7 cellular contexts compared by ENCODE assay signal in genomic region chr14:49746476-49746875, GRCh38. TPM values are rescaled to one million over a fixed set of nuclear protein-coding genes. Genes with fewer than 3 reads are reported as not detected.
DNase-seq lines count a peak whose midpoint lies in the region; ATAC-seq, FAIRE-seq and TF ChIP-seq lines count a peak whose summit lies in the region.
"Not testable (repeated sequence)": the region's sequence is repeated elsewhere in the genome, so short reads cannot be mapped to it uniquely, and the experiment has no call there.
"Had no signal": no experiment of that assay in that cellular context is flagged by ENCODE, and none has a peak within 500 bp of the region (broad histone marks: within the 10 kb centered on the region; RNA-seq: fewer than 3 reads in every experiment).

No MANE protein-coding gene starts in this region.

- not testable (repeated sequence) for H3K27ac ChIP-seq in GM23338 (ENCODE audit: low read depth); GM12878 (ENCODE audit: control insufficient read depth, insufficient read depth); HepG2 (ENCODE audit: extremely low read length, insufficient read depth, low read length); small intestine (ENCODE audit: low read depth in 1 of 2, low read length in 1 of 2)

- not testable (repeated sequence) for TF ChIP-seq POLR2A in GM12878 (IDR thresholded peaks at IDR 0.05; ENCODE audit: low read depth, low read length); HepG2 (IDR thresholded peaks at IDR 0.05; ENCODE audit: insufficient read depth in 1 of 2, low read depth in 2 of 2, low read length in 2 of 2)

- in situ Hi-C loops in GM12878 (cut with MboI); HepG2 (cut with HindIII; ENCODE audit: extremely low pct_ligation_motif_present, low pct_unique_long_range_greater_than_20kb): not testable (repeated sequence)

- not testable (repeated sequence) for TF ChIP-seq EP300 in GM12878 (IDR thresholded peaks at IDR 0.05; ENCODE audit: borderline replicate concordance in 1 of 2, control insufficient read depth in 1 of 2, low read depth in 2 of 2, low read length in 2 of 2); HepG2 (IDR thresholded peaks at IDR 0.05; ENCODE audit: low read depth in 2 of 2, low read length in 2 of 2); HepG2 (CRISPR knock-in tag; IDR thresholded peaks at IDR 0.05; ENCODE audit: borderline replicate concordance)

- H3K36me3 Mint-ChIP-seq in GM23338 (ENCODE audit: low read depth); WTC11: not testable (repeated sequence)
- H3K36me3 Mint-ChIP-seq in effector memory CD8-positive, alpha-beta T cell (ENCODE audit: insufficient read depth): peaks cover 14% of the 10 kb centered on the region

- POLR2A ChIA-PET in WTC11 (lab: Charles Lee); GM12878 (lab: Charles Lee): not testable (repeated sequence)
- POLR2A ChIA-PET in HepG2 (lab: Yijun Ruan, JAX): interaction anchor here (1.3 to 1.6 kb wide), 2 partner anchors 21 to 126 kb away, joined by 3 to 4 read pairs; partner anchors contain the start of genes MGAT2 and RPL36AL

- not testable (repeated sequence) for DNase-seq in GM23338 (ENCODE audit: low spot score); WTC11 (ENCODE audit: low spot score); GM12878 (ENCODE audit: low read depth, low spot score); effector memory CD8-positive, alpha-beta T cell; HepG2 (ENCODE audit: low spot score)
- peak; percentile 9 for DNase-seq in small intestine

- H3K9me3 Mint-ChIP-seq in GM23338; WTC11; effector memory CD8-positive, alpha-beta T cell: not testable (repeated sequence)

- not testable (repeated sequence) for H3K27me3 ChIP-seq in GM23338 (ENCODE audit: insufficient read depth); GM12878 (replicated peaks in 1 of 2; ENCODE audit: control insufficient read depth in 2 of 2, insufficient read depth in 2 of 2, low read length in 1 of 2); HepG2 (ENCODE audit: control insufficient read depth in 1 of 2, insufficient read depth in 2 of 2, low read length in 2 of 2); small intestine (ENCODE audit: control insufficient read depth in 2 of 2, insufficient read depth in 2 of 2, low read length in 2 of 2)

- FAIRE-seq in GM12878 (lab: Jason Lieb, UNC); HepG2 (lab: Jason Lieb, UNC); small intestine (lab: Jason Lieb, UNC): not testable (repeated sequence)

- intact Hi-C loops in GM12878 (cut with micrococcal nuclease; ENCODE audit: unreplicated experiment); HepG2 (cut with micrococcal nuclease; ENCODE audit: unreplicated experiment): not testable (repeated sequence)

- not testable (repeated sequence) for H3K36me3 ChIP-seq in GM23338 (ENCODE audit: insufficient read depth); GM12878 (ENCODE audit: control insufficient read depth in 2 of 2, insufficient read depth in 2 of 2, low read length in 1 of 2); HepG2 (replicated peaks in 1 of 2; ENCODE audit: control insufficient read depth in 1 of 2, insufficient read depth in 2 of 2, low read length in 2 of 2); small intestine (ENCODE audit: control insufficient read depth in 2 of 2, insufficient read depth in 2 of 2, low read length in 2 of 2)

- ATAC-seq in GM23338; WTC11; GM12878; effector memory CD8-positive, alpha-beta T cell (replicated peaks): not testable (repeated sequence)
- ATAC-seq in HepG2: peak; percentile 84

- not testable (repeated sequence) for H3K27me3 Mint-ChIP-seq in GM23338 (ENCODE audit: insufficient read depth, low read depth, poor library complexity); effector memory CD8-positive, alpha-beta T cell
- H3K27me3 Mint-ChIP-seq in WTC11 (ENCODE audit: low read depth): peaks cover 34% of the 10 kb centered on the region

- not testable (repeated sequence) for H3K4me2 ChIP-seq in GM23338; GM12878 (ENCODE audit: control insufficient read depth, insufficient read depth); HepG2 (ENCODE audit: low read depth, low read length)

- H3K79me2 ChIP-seq in GM23338 (replicated peaks; ENCODE audit: insufficient read depth); GM12878 (ENCODE audit: control insufficient read depth, insufficient read depth, low read length); HepG2 (ENCODE audit: insufficient read depth, low read length): not testable (repeated sequence)

- not testable (repeated sequence) for H3K4me3 ChIP-seq in GM23338; GM12878; HepG2 (replicated peaks in 1 of 3; ENCODE audit: insufficient read depth in 1 of 3, low read depth in 2 of 3, low read length in 3 of 3); small intestine (ENCODE audit: low read depth in 1 of 2, low read length in 2 of 2)

- RAD21 ChIA-PET in GM12878 (lab: Charles Lee; ENCODE audit: unreplicated experiment): not testable (repeated sequence)

- H3K9me2 ChIP-seq in GM23338 (ENCODE audit: insufficient read depth): not testable (repeated sequence)

- BruUV-seq in GM12878 (replicated peaks; lab: Mats Ljungman, UMichigan); HepG2 (replicated peaks; lab: Mats Ljungman, UMichigan): not testable (repeated sequence)

- not testable (repeated sequence) for H3K4me1 ChIP-seq in GM23338 (ENCODE audit: insufficient read depth); GM12878 (ENCODE audit: control insufficient read depth, insufficient read depth, low read length); HepG2 (ENCODE audit: insufficient read depth, low read length); small intestine (ENCODE audit: control insufficient read depth in 2 of 2, insufficient read depth in 1 of 2, low read depth in 1 of 2, low read length in 1 of 2)

- not testable (repeated sequence) for H3K4me3 Mint-ChIP-seq in GM23338; WTC11; effector memory CD8-positive, alpha-beta T cell

- SMC1A ChIA-PET in GM12878 (lab: Charles Lee; ENCODE audit: uncharacterized antibody, unreplicated experiment): not testable (repeated sequence)

- H3K27ac Mint-ChIP-seq in GM23338, WTC11: not testable (repeated sequence)
- H3K27ac Mint-ChIP-seq in effector memory CD8-positive, alpha-beta T cell: peak overlapping the region; percentile 52 to 81

- H3K4me1 Mint-ChIP-seq in GM23338; WTC11; effector memory CD8-positive, alpha-beta T cell (ENCODE audit: low read depth in 2 of 2): not testable (repeated sequence)

- H3K9ac ChIP-seq in GM12878 (ENCODE audit: control insufficient read depth, insufficient read depth, low read length); HepG2 (ENCODE audit: insufficient read depth, low read depth, low read length): not testable (repeated sequence)

- H2AFZ ChIP-seq in GM23338: peak overlapping the region; percentile 52; the same call in 1 of the 2 replicates
- H2AFZ ChIP-seq in GM12878 (ENCODE audit: control insufficient read depth, low read depth, low read length); HepG2 (ENCODE audit: low read length): not testable (repeated sequence)

- H3K9me3 ChIP-seq in GM12878 (replicated peaks; ENCODE audit: control insufficient read depth, insufficient read depth, low read length); HepG2 (ENCODE audit: low read length); small intestine (ENCODE audit: control insufficient read depth, low read depth): not testable (repeated sequence)

- CTCF ChIA-PET in WTC11 (lab: Charles Lee); GM12878 (lab: Yijun Ruan, JAX); HepG2 (lab: Yijun Ruan, JAX; ENCODE audit: low intra/inter-chr PET ratio, low total read pairs): not testable (repeated sequence)

- not testable (repeated sequence) for H4K20me1 ChIP-seq in GM23338 (replicated peaks; ENCODE audit: insufficient read depth); GM12878 (ENCODE audit: control insufficient read depth, insufficient read depth); HepG2 (ENCODE audit: insufficient read depth, low read length)

- not testable (repeated sequence) for H3F3A ChIP-seq in GM23338 (replicated peaks; ENCODE audit: low read depth)

- not testable (repeated sequence) for TF ChIP-seq CTCF in GM23338 (conservative IDR thresholded peaks at IDR 0.05; ENCODE audit: low read depth in 2 of 2); WTC11 (IDR thresholded peaks at IDR 0.05); GM12878 (IDR thresholded peaks at IDR 0.05 in 2 of 3, conservative IDR thresholded peaks at IDR 0.05 in 1 of 3; ENCODE audit: control insufficient read depth in 2 of 3, extremely low read depth in 1 of 3, insufficient read depth in 1 of 3, low read depth in 3 of 3, low read length in 3 of 3); HepG2 (CRISPR knock-in tag; IDR thresholded peaks at IDR 0.05)

- not testable (repeated sequence) for TF ChIP-seq RAD21 in GM12878 (IDR thresholded peaks at IDR 0.05; ENCODE audit: insufficient read depth, low read depth, low read length); HepG2 (CRISPR knock-in tag; IDR thresholded peaks at IDR 0.05)

RNA-seq across cellular contexts. Expression of gene KLHDC2, which starts 21.5 kb away (rescaled TPM):
- 61.9 and 67.1 TPM in 2 replicates for total RNA-seq in GM23338 (2014; rRNA removed; shearing (Covaris generic))
- polyA plus RNA-seq in GM23338 (2016; fragmentation: Nextera tagmentation; extraction: Ambion mirVana) (34.1 and 38.5 TPM in 2 replicates), GM12878 (2011; rRNA removed) (26.5 and 34.3 TPM in 2 replicates), GM12878 (2014; fragmentation: Illumina TruSeq; extraction: Trizol) (18.0 and 24.5 TPM in 2 replicates), GM12878 (2014; fragmentation: Nextera tagmentation; extraction: Ambion mirVana) (10 to 100 TPM in 1 of 2 experiments, 1 to 10 TPM in 1; 6.0 to 13.3 TPM), GM12878 (2014; rRNA removed) (20.7 and 22.4 TPM in 2 replicates), GM12878 (2016; fragmentation: Nextera tagmentation; extraction: Ambion mirVana) (10 to 100 TPM; 41.2 to 44.0 TPM), HepG2 (2011; rRNA removed) (139 and 170 TPM in 2 replicates), small intestine (100 to 1,000 TPM in 1 of 3 donors, 10 to 100 TPM in 2; 40.0 to 135 (median 82.1) TPM)
- total RNA-seq in WTC11 (2021) (38.7 to 47.6 TPM (median 42.5 TPM) in 3 replicates), GM12878 (2014; rRNA removed) (43.9 and 45.0 TPM in 2 replicates), GM12878 (2014; rRNA removed; fragmentation: Illumina TruSeq; extraction: Trizol) (23.9 and 25.0 TPM in 2 replicates), GM12878 (2021) (20.5 and 21.8 TPM in 2 replicates), HepG2 (2016; rRNA removed; fragmentation: Illumina TruSeq; extraction: Trizol) (80.3 and 95.5 TPM in 2 replicates)
- 49.7 and 50.5 TPM in 2 replicates for total RNA-seq in GM12878 (2013; cell fraction: nucleolus; rRNA removed)
- 10.7 TPM for polyA plus RNA-seq in GM12878 (2011; ENCODE audit: low read depth)
- polyA plus RNA-seq in GM12878 (2011; cell fraction: cytosol; rRNA removed): 9.8 and 13.5 TPM in 2 replicates
- 37.5 and 44.1 TPM in 2 replicates for polyA plus RNA-seq in GM12878 (2011; cell fraction: nucleus; rRNA removed)
- 21.8 and 21.9 TPM in 2 replicates for polyA plus RNA-seq in GM12878 (2012)
- 19.6 and 34.6 TPM in 2 replicates for polyA minus RNA-seq in GM12878 (2011; rRNA and poly(A)+ RNA removed)
- 6.7 and 9.5 TPM in 2 replicates for polyA minus RNA-seq in GM12878 (2011; cell fraction: cytosol; rRNA and poly(A)+ RNA removed)
- polyA minus RNA-seq in GM12878 (2011; cell fraction: nucleus; rRNA and poly(A)+ RNA removed): 19.3 and 27.4 TPM in 2 replicates
- 41.2 and 54.6 TPM in 2 replicates for total RNA-seq in HepG2 (2016; cell fraction: cytosol; rRNA removed; fragmentation: Illumina TruSeq; extraction: Trizol; ENCODE audit: low read depth)
- total RNA-seq in HepG2 (2016; cell fraction: insoluble cytoplasmic fraction; rRNA removed; fragmentation: Illumina TruSeq; extraction: Trizol): 84.5 and 96.7 TPM in 2 replicates
- total RNA-seq in HepG2 (2016; cell fraction: membrane; rRNA removed; fragmentation: Illumina TruSeq; extraction: Trizol): 76.7 and 86.6 TPM in 2 replicates
- total RNA-seq in HepG2 (2016; cell fraction: nucleus; rRNA removed; fragmentation: Illumina TruSeq; extraction: Trizol): 92.2 and 109 TPM in 2 replicates
- 50.6 and 65.9 TPM in 2 replicates for polyA plus RNA-seq in HepG2 (2011; cell fraction: cytosol; rRNA removed)
- 291 and 350 TPM in 2 replicates for polyA plus RNA-seq in HepG2 (2011; cell fraction: nucleus; rRNA removed)
- 96.1 and 115 TPM in 2 replicates for polyA plus RNA-seq in HepG2 (2012)
- polyA plus RNA-seq in HepG2 (2016; cell fraction: cytosol; fragmentation: Illumina TruSeq; extraction: Trizol; ENCODE audit: low read depth): 26.0 and 31.8 TPM in 2 replicates
- 64.1 and 66.6 TPM in 2 replicates for polyA plus RNA-seq in HepG2 (2016; cell fraction: insoluble cytoplasmic fraction; fragmentation: Illumina TruSeq; extraction: Trizol; ENCODE audit: low read depth)
- 40.0 and 41.5 TPM in 2 replicates for polyA plus RNA-seq in HepG2 (2016; cell fraction: membrane; fragmentation: Illumina TruSeq; extraction: Trizol; ENCODE audit: low read depth)
- polyA plus RNA-seq in HepG2 (2016; cell fraction: nucleus; fragmentation: Illumina TruSeq; extraction: Trizol; ENCODE audit: insufficient read depth, low read depth): 142 and 145 TPM in 2 replicates
- 34.2 and 92.1 TPM in 2 replicates for polyA minus RNA-seq in HepG2 (2011; rRNA and poly(A)+ RNA removed; ENCODE audit: low replicate concordance)
- 41.9 and 43.5 TPM in 2 replicates for polyA minus RNA-seq in HepG2 (2011; cell fraction: cytosol; rRNA and poly(A)+ RNA removed)
- polyA minus RNA-seq in HepG2 (2011; cell fraction: nucleus; rRNA and poly(A)+ RNA removed): 188 and 199 TPM in 2 replicates

RNA-seq across cellular contexts. Expression of gene KLHDC1, which starts 53.6 kb away (rescaled TPM):
- total RNA-seq in GM23338 (2014; rRNA removed; shearing (Covaris generic)): 4.0 TPM in 1 of 2 replicates, not detected in the other
- not detected in 2 replicates for polyA plus RNA-seq in GM23338 (2016; fragmentation: Nextera tagmentation; extraction: Ambion mirVana)
- total RNA-seq in WTC11 (2021): 0.16 TPM in 1 of 3 replicates, not detected in the others
- 3.5 and 3.9 TPM in 2 replicates for total RNA-seq in GM12878 (2013; cell fraction: nucleolus; rRNA removed)
- 0.34 and 0.65 TPM in 2 replicates for total RNA-seq in GM12878 (2014; rRNA removed)
- total RNA-seq in GM12878 (2014; rRNA removed; fragmentation: Illumina TruSeq; extraction: Trizol): 0.83 and 0.98 TPM in 2 replicates
- total RNA-seq in GM12878 (2021): 0.72 and 0.87 TPM in 2 replicates
- 0.49 TPM for polyA plus RNA-seq in GM12878 (2011; ENCODE audit: low read depth)
- 0.37 and 0.71 TPM in 2 replicates for polyA plus RNA-seq in GM12878 (2011; rRNA removed)
- 0.13 and 0.17 TPM in 2 replicates for polyA plus RNA-seq in GM12878 (2011; cell fraction: cytosol; rRNA removed)
- polyA plus RNA-seq in GM12878 (2011; cell fraction: nucleus; rRNA removed): 0.43 and 0.95 TPM in 2 replicates
- 1.00 and 1.0 TPM in 2 replicates for polyA plus RNA-seq in GM12878 (2012)
- polyA plus RNA-seq in GM12878 (2014; fragmentation: Illumina TruSeq; extraction: Trizol): 0.76 and 1.5 TPM in 2 replicates
- under 1 TPM; 0.22 to 0.35 TPM for polyA plus RNA-seq in GM12878 (2014; fragmentation: Nextera tagmentation; extraction: Ambion mirVana)
- polyA plus RNA-seq in GM12878 (2014; rRNA removed): 0.50 and 0.61 TPM in 2 replicates
- under 1 TPM; 0.59 to 0.74 TPM for polyA plus RNA-seq in GM12878 (2016; fragmentation: Nextera tagmentation; extraction: Ambion mirVana)
- polyA minus RNA-seq in GM12878 (2011; rRNA and poly(A)+ RNA removed): 0.41 and 1.2 TPM in 2 replicates
- polyA minus RNA-seq in GM12878 (2011; cell fraction: cytosol; rRNA and poly(A)+ RNA removed): not detected in 2 replicates
- 0.12 TPM in 1 of 2 replicates, not detected in the other for polyA minus RNA-seq in GM12878 (2011; cell fraction: nucleus; rRNA and poly(A)+ RNA removed)
- 0.11 TPM in 1 of 2 replicates, not detected in the other for total RNA-seq in HepG2 (2016; rRNA removed; fragmentation: Illumina TruSeq; extraction: Trizol)
- 0.61 and 0.62 TPM in 2 replicates for total RNA-seq in HepG2 (2016; cell fraction: cytosol; rRNA removed; fragmentation: Illumina TruSeq; extraction: Trizol; ENCODE audit: low read depth)
- total RNA-seq in HepG2 (2016; cell fraction: insoluble cytoplasmic fraction; rRNA removed; fragmentation: Illumina TruSeq; extraction: Trizol): 0.15 and 0.31 TPM in 2 replicates
- 0.52 TPM in 1 of 2 replicates, not detected in the other for total RNA-seq in HepG2 (2016; cell fraction: membrane; rRNA removed; fragmentation: Illumina TruSeq; extraction: Trizol)
- total RNA-seq in HepG2 (2016; cell fraction: nucleus; rRNA removed; fragmentation: Illumina TruSeq; extraction: Trizol): not detected in 2 replicates
- 0.08 TPM in 1 of 2 replicates, not detected in the other for polyA plus RNA-seq in HepG2 (2011; rRNA removed)
- 0.12 TPM in 1 of 2 replicates, not detected in the other for polyA plus RNA-seq in HepG2 (2011; cell fraction: cytosol; rRNA removed)
- polyA plus RNA-seq in HepG2 (2011; cell fraction: nucleus; rRNA removed): 0.09 TPM in 1 of 2 replicates, not detected in the other
- 0.16 and 0.19 TPM in 2 replicates for polyA plus RNA-seq in HepG2 (2012)
- 0.31 TPM in 1 of 2 replicates, not detected in the other for polyA plus RNA-seq in HepG2 (2016; cell fraction: cytosol; fragmentation: Illumina TruSeq; extraction: Trizol; ENCODE audit: low read depth)
- not detected in 2 replicates for polyA plus RNA-seq in HepG2 (2016; cell fraction: insoluble cytoplasmic fraction; fragmentation: Illumina TruSeq; extraction: Trizol; ENCODE audit: low read depth)
- not detected in 2 replicates for polyA plus RNA-seq in HepG2 (2016; cell fraction: membrane; fragmentation: Illumina TruSeq; extraction: Trizol; ENCODE audit: low read depth)
- not detected in 2 replicates for polyA plus RNA-seq in HepG2 (2016; cell fraction: nucleus; fragmentation: Illumina TruSeq; extraction: Trizol; ENCODE audit: insufficient read depth, low read depth)
- not detected in 2 replicates for polyA minus RNA-seq in HepG2 (2011; rRNA and poly(A)+ RNA removed; ENCODE audit: low replicate concordance)
- not detected in 2 replicates for polyA minus RNA-seq in HepG2 (2011; cell fraction: cytosol; rRNA and poly(A)+ RNA removed)
- 0.52 TPM in 1 of 2 replicates, not detected in the other for polyA minus RNA-seq in HepG2 (2011; cell fraction: nucleus; rRNA and poly(A)+ RNA removed)
- 1 to 10 TPM; 1.3 to 4.0 (median 1.9) TPM for polyA plus RNA-seq in small intestine
- total RNA-seq: H1 had no signal

RNA-seq across cellular contexts. Expression of gene POLE2, which starts 58.5 kb away (rescaled TPM):
- total RNA-seq in GM23338 (2014; rRNA removed; shearing (Covaris generic)): 53.3 and 76.5 TPM in 2 replicates
- polyA plus RNA-seq in GM23338 (2016; fragmentation: Nextera tagmentation; extraction: Ambion mirVana) (37.9 and 41.9 TPM in 2 replicates), GM12878 (2011; rRNA removed) (36.5 and 41.9 TPM in 2 replicates), GM12878 (2014; fragmentation: Illumina TruSeq; extraction: Trizol) (45.6 and 53.7 TPM in 2 replicates), GM12878 (2014; fragmentation: Nextera tagmentation; extraction: Ambion mirVana) (10 to 100 TPM; 32.1 to 39.0 TPM), GM12878 (2014; rRNA removed) (27.2 and 31.7 TPM in 2 replicates), GM12878 (2016; fragmentation: Nextera tagmentation; extraction: Ambion mirVana) (10 to 100 TPM; 41.1 to 43.8 TPM), HepG2 (2011; rRNA removed) (9.7 and 16.6 TPM in 2 replicates), small intestine (1 to 10 TPM; 2.4 to 9.8 (median 7.6) TPM)
- total RNA-seq in WTC11 (2021) (24.0 to 24.6 TPM (median 24.4 TPM) in 3 replicates), GM12878 (2014; rRNA removed) (37.6 and 39.3 TPM in 2 replicates), GM12878 (2014; rRNA removed; fragmentation: Illumina TruSeq; extraction: Trizol) (34.6 and 38.6 TPM in 2 replicates), GM12878 (2021) (19.5 and 22.0 TPM in 2 replicates), HepG2 (2016; rRNA removed; fragmentation: Illumina TruSeq; extraction: Trizol) (37.0 and 41.3 TPM in 2 replicates)
- 79.9 and 96.6 TPM in 2 replicates for total RNA-seq in GM12878 (2013; cell fraction: nucleolus; rRNA removed)
- polyA plus RNA-seq in GM12878 (2011; ENCODE audit: low read depth): 6.8 TPM
- polyA plus RNA-seq in GM12878 (2011; cell fraction: cytosol; rRNA removed): 18.7 and 23.4 TPM in 2 replicates
- 34.0 and 49.3 TPM in 2 replicates for polyA plus RNA-seq in GM12878 (2011; cell fraction: nucleus; rRNA removed)
- 11.0 and 11.3 TPM in 2 replicates for polyA plus RNA-seq in GM12878 (2012)
- polyA minus RNA-seq in GM12878 (2011; rRNA and poly(A)+ RNA removed): 24.4 and 25.1 TPM in 2 replicates
- polyA minus RNA-seq in GM12878 (2011; cell fraction: cytosol; rRNA and poly(A)+ RNA removed): 3.7 and 4.4 TPM in 2 replicates
- polyA minus RNA-seq in GM12878 (2011; cell fraction: nucleus; rRNA and poly(A)+ RNA removed): 14.6 and 33.6 TPM in 2 replicates
- 31.1 and 31.4 TPM in 2 replicates for total RNA-seq in HepG2 (2016; cell fraction: cytosol; rRNA removed; fragmentation: Illumina TruSeq; extraction: Trizol; ENCODE audit: low read depth)
- 40.2 and 40.4 TPM in 2 replicates for total RNA-seq in HepG2 (2016; cell fraction: insoluble cytoplasmic fraction; rRNA removed; fragmentation: Illumina TruSeq; extraction: Trizol)
- 17.9 and 20.6 TPM in 2 replicates for total RNA-seq in HepG2 (2016; cell fraction: membrane; rRNA removed; fragmentation: Illumina TruSeq; extraction: Trizol)
- 36.9 and 37.3 TPM in 2 replicates for total RNA-seq in HepG2 (2016; cell fraction: nucleus; rRNA removed; fragmentation: Illumina TruSeq; extraction: Trizol)
- polyA plus RNA-seq in HepG2 (2011; cell fraction: cytosol; rRNA removed): 5.1 and 5.5 TPM in 2 replicates
- 15.5 and 19.0 TPM in 2 replicates for polyA plus RNA-seq in HepG2 (2011; cell fraction: nucleus; rRNA removed)
- polyA plus RNA-seq in HepG2 (2012): 2.3 and 8.2 TPM in 2 replicates
- 5.4 and 6.7 TPM in 2 replicates for polyA plus RNA-seq in HepG2 (2016; cell fraction: cytosol; fragmentation: Illumina TruSeq; extraction: Trizol; ENCODE audit: low read depth)
- polyA plus RNA-seq in HepG2 (2016; cell fraction: insoluble cytoplasmic fraction; fragmentation: Illumina TruSeq; extraction: Trizol; ENCODE audit: low read depth): 33.0 and 34.7 TPM in 2 replicates
- polyA plus RNA-seq in HepG2 (2016; cell fraction: membrane; fragmentation: Illumina TruSeq; extraction: Trizol; ENCODE audit: low read depth): 10.3 and 12.0 TPM in 2 replicates
- 38.0 and 42.8 TPM in 2 replicates for polyA plus RNA-seq in HepG2 (2016; cell fraction: nucleus; fragmentation: Illumina TruSeq; extraction: Trizol; ENCODE audit: insufficient read depth, low read depth)
- 11.9 and 26.9 TPM in 2 replicates for polyA minus RNA-seq in HepG2 (2011; rRNA and poly(A)+ RNA removed; ENCODE audit: low replicate concordance)
- 2.1 and 2.3 TPM in 2 replicates for polyA minus RNA-seq in HepG2 (2011; cell fraction: cytosol; rRNA and poly(A)+ RNA removed)
- 12.2 and 24.7 TPM in 2 replicates for polyA minus RNA-seq in HepG2 (2011; cell fraction: nucleus; rRNA and poly(A)+ RNA removed)
